In the genomic region with DNA sequence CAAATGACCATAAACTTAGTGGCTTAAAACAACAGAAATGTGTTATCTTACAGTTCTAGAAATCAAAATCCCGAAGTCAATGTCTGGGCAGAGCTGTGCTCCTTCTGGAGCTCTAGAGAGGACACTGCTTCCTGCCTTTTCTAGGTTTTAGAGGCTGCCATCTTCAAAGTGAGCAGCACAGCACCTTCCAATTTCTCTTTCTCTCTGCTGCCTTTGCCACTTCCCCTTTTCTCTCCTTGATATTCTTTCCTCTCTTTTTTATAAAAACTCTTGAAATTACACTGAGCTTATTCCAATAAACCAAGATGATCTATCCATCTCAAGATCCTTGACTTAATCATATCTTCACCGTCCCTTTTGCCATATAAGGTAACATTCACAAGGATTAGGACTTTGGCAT, we compare ENCODE assay signal across 22 cellular contexts.
"Had no signal": no experiment of that assay in that cellular context is flagged by ENCODE, and none has a peak within 500 bp of the region (broad histone marks: within the 10 kb centered on the region; RNA-seq: fewer than 3 reads in every experiment).

No MANE protein-coding gene starts in this region.

- H3K9me3 ChIP-seq: esophagus muscularis mucosa, gastroesophageal sphincter, heart right ventricle, left lung, lower lobe of right lung, mucosa of descending colon had no signal

- H3K4me1 ChIP-seq: esophagus muscularis mucosa, foreskin keratinocyte, gastroesophageal sphincter, left lung, lower lobe of right lung had no signal

- H3K27me3 ChIP-seq: esophagus muscularis mucosa, foreskin keratinocyte, gastroesophageal sphincter, heart right ventricle, left lung had no signal

- H3K36me3 ChIP-seq: esophagus muscularis mucosa, gastroesophageal sphincter, heart right ventricle, left lung, lower lobe of right lung had no signal

- H3K27ac ChIP-seq: coronary artery, dorsolateral prefrontal cortex, esophagus muscularis mucosa, foreskin keratinocyte, gastroesophageal sphincter, heart right ventricle, left lung, lower lobe of right lung had no signal

- H3K4me3 ChIP-seq: coronary artery, dorsolateral prefrontal cortex, esophagus muscularis mucosa, gastroesophageal sphincter, heart right ventricle, left lung, lower lobe of right lung, mucosa of descending colon had no signal

- FAIRE-seq: endothelial cell of umbilical vein, frontal cortex, islet of Langerhans, keratinocyte had no signal

- DNase-seq: dermis blood vessel endothelial cell; dorsolateral prefrontal cortex; effector CD4-positive, alpha-beta T cell; effector memory CD4-positive, alpha-beta T cell; foreskin keratinocyte; heart right ventricle; hippocampal formation; left cardiac atrium; left lung; left ventricle myocardium superior; lower lobe of right lung; mesenchymal stem cell; mucosa of descending colon; naive B cell; naive thymus-derived CD8-positive, alpha-beta T cell had no signal

- ATAC-seq: foreskin keratinocyte; gastroesophageal sphincter; heart right ventricle; left cardiac atrium; left lung; left ventricle myocardium superior; lower lobe of right lung; mucosa of descending colon; naive thymus-derived CD8-positive, alpha-beta T cell had no signal
